ENCODE assay signal across 8 cellular contexts in genomic region chr6:144215932-144216667, GRCh38.
DNase-seq lines count a peak whose midpoint lies in the region; ATAC-seq and TF ChIP-seq lines count a peak whose summit lies in the region.

No MANE protein-coding gene starts in this region.

- H3K4me1 Mint-ChIP-seq in stimulated activated naive CD8-positive, alpha-beta T cell treated with anti-CD3 and anti-CD28 coated beads, Interleukin-15, amount 100 ng/mL, for 72 hours, result peaks cover 40% of the 10 kb centered on the region

- H3K27me3 ChIP-seq in MG63 (no peaks in the 10 kb centered on the region), neural cell (ENCODE audit: insufficient read depth, low read depth, low read length) (no peaks in the 10 kb centered on the region)

- H3K9ac ChIP-seq in neural cell (ENCODE audit: low read length), result peak overlapping the region; percentile 60

- H3F3A ChIP-seq in neural cell (ENCODE audit: insufficient read depth, low read length, poor library complexity, severe bottlenecking), result no peaks in the 10 kb centered on the region

- peak; percentile 52 for TF ChIP-seq EP300 in neural cell (conservative IDR thresholded peaks at IDR 0.05; ENCODE audit: poor library complexity, severe bottlenecking)

- peak overlapping the region; percentile 50 for H3K27ac ChIP-seq in neural cell (ENCODE audit: low read length)

- peak; percentile 81 for DNase-seq in GF-D8 (lab: John Stamatoyannopoulos, UW)
- DNase-seq in HCEC 1CT, result peak; percentile 97
- peak; percentile 96 for DNase-seq in MG63
- DNase-seq in SHP77 (lab: John Stamatoyannopoulos, UW), result peak; percentile 80 to 87
- DNase-seq in activated gamma-delta T cell treated with Interleukin-2 at 50 U/mL for 16 hours, result peak; percentile 89
- DNase-seq in fibroblast of villous mesenchyme (ENCODE audit: low read depth), result peak; percentile 98
- peak; percentile 94 to 95 for DNase-seq in stimulated activated naive CD8-positive, alpha-beta T cell treated with anti-CD3 and anti-CD28 coated beads, Interleukin-15, amount 100 ng/mL, for 72 hours

- ATAC-seq in stimulated activated naive CD8-positive, alpha-beta T cell treated with anti-CD3 and anti-CD28 coated beads, Interleukin-15, amount 100 ng/mL, for 72 hours, result peak; percentile 92

- H3K4me2 ChIP-seq in neural cell (ENCODE audit: low read length), result peak overlapping the region; percentile 52

- H3K79me2 ChIP-seq in neural cell (replicated peaks; ENCODE audit: insufficient read depth, low read length), result no peaks in the 10 kb centered on the region

- peak overlapping the region; percentile 56 for H2AFZ ChIP-seq in neural cell (ENCODE audit: low read depth, low read length)

- H3K9me2 ChIP-seq in neural cell (ENCODE audit: insufficient read depth, low read length), result no peaks in the 10 kb centered on the region

- H3K9me3 ChIP-seq in MG63 (no peaks in the 10 kb centered on the region), neural cell (ENCODE audit: low read length) (no peaks in the 10 kb centered on the region)

- H4K20me1 ChIP-seq in neural cell (ENCODE audit: insufficient read depth), result no peaks in the 10 kb centered on the region

- H3K4me3 ChIP-seq in MG63 (peak overlapping the region; percentile 64), fibroblast of villous mesenchyme (ENCODE audit: low read depth, low read length) (peak overlapping the region; percentile 72), neural cell (ENCODE audit: low read length) (peak overlapping the region; percentile 79)

- H3K4me3 Mint-ChIP-seq in stimulated activated naive CD8-positive, alpha-beta T cell treated with anti-CD3 and anti-CD28 coated beads, Interleukin-15, amount 100 ng/mL, for 72 hours, result peak overlapping the region; percentile 97 to 98

- peak overlapping the region; percentile 99 to 100 for H3K27ac Mint-ChIP-seq in stimulated activated naive CD8-positive, alpha-beta T cell treated with anti-CD3 and anti-CD28 coated beads, Interleukin-15, amount 100 ng/mL, for 72 hours

- peaks cover 7% of the 10 kb centered on the region for H3K27me3 Mint-ChIP-seq in stimulated activated naive CD8-positive, alpha-beta T cell treated with anti-CD3 and anti-CD28 coated beads, Interleukin-15, amount 100 ng/mL, for 72 hours

- peak; percentile 72 for TF ChIP-seq RAD21 in neural cell (conservative IDR thresholded peaks at IDR 0.05)

- H3K9me3 Mint-ChIP-seq in stimulated activated naive CD8-positive, alpha-beta T cell treated with anti-CD3 and anti-CD28 coated beads, Interleukin-15, amount 100 ng/mL, for 72 hours, result no peaks in the 10 kb centered on the region

- TF ChIP-seq CTCF in fibroblast of villous mesenchyme (IDR thresholded peaks at IDR 0.05; ENCODE audit: insufficient read depth, low read depth, low read length) (peak; percentile 74), neural cell (IDR thresholded peaks at IDR 0.05; ENCODE audit: poor library complexity, severe bottlenecking) (peak; percentile 87)

- no peaks in the 10 kb centered on the region for H3K36me3 ChIP-seq in MG63
- no peaks in the 10 kb centered on the region for H3K36me3 ChIP-seq in neural cell (ENCODE audit: insufficient read depth, low read length)

TF ChIP-seq in neural cell, 6 proteins besides CTCF, POLR2A, EP300 and RAD21:
- TF ChIP-seq POLR2AphosphoS5 (IDR thresholded peaks at IDR 0.05), result no peak
- peak; percentile 93 for TF ChIP-seq MXI1 (conservative IDR thresholded peaks at IDR 0.05; ENCODE audit: poor library complexity, severe bottlenecking)
- TF ChIP-seq SMC3 (conservative IDR thresholded peaks at IDR 0.05; ENCODE audit: poor library complexity), result peak; percentile 69

Comparison
In these comparisons a context has a peak if more than half of its experiments do, and no peak if none do; other contexts are left out.
1. Peak in every context shown above with its lines: DNase-seq, ATAC-seq, H3K4me3 ChIP-seq and H3K27ac ChIP-seq.